In the genomic region with DNA sequence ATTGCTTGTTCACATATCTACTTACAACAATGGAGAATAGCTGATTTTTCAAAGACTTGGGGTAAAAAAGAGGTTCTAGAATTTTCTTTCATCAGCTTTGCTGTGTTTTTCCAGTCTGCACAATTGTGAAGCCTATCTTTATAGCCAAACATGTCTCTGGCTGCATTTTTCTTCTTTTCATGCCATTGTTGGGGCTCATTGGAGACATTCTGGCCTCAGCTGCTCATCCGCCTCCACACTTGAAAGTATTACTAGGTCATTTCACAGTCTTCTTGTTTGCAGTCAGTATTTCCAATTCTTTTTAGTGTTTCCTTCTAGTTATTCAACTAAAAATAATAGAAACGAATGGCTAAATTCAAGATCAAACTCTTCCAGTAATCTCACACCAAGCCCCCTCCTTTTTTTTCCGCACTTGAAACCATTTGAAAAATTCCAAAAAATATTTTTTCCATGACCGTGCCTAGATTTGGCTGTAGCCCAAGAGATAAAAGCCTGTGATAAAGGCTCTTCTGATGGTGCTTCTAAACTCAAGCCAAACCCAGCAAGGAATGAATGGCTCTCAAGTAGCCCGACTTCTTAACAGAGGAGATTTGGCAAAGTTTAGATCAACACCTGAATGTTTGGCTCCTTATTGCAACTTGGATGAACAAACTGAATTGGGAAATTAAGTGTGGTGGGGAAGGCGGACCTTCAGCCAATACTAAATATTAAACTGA, we compare ENCODE assay signal across 1 cellular context.
TF ChIP-seq lines count a peak whose summit lies in the region.

No MANE protein-coding gene starts in this region.

TF ChIP-seq in HepG2, 621 proteins besides CTCF, POLR2A, EP300 and RAD21 (continued from another document):
- no peak for TF ChIP-seq POLR2G (IDR thresholded peaks at IDR 0.05; ENCODE audit: low read depth, low read length)
- TF ChIP-seq, protein P1, sequence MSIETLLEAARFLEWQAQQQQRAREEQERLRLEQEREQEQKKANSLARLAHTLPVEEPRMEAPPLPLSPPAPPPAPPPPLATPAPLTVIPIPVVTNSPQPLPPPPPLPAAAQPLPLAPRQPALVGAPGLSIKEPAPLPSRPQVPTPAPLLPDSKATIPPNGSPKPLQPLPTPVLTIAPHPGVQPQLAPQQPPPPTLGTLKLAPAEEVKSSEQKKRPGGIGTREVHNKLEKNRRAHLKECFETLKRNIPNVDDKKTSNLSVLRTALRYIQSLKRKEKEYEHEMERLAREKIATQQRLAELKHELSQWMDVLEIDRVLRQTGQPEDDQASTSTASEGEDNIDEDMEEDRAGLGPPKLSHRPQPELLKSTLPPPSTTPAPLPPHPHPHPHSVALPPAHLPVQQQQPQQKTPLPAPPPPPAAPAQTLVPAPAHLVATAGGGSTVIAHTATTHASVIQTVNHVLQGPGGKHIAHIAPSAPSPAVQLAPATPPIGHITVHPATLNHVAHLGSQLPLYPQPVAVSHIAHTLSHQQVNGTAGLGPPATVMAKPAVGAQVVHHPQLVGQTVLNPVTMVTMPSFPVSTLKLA (IDR thresholded peaks at IDR 0.05) = no peak
- no peak for TF ChIP-seq FIP1L1 (IDR thresholded peaks at IDR 0.05; ENCODE audit: borderline replicate concordance, insufficient read depth, low read depth, low read length)
- TF ChIP-seq TOE1 (CRISPR knock-in tag; IDR thresholded peaks at IDR 0.05) = no peak
